In the genomic region with DNA sequence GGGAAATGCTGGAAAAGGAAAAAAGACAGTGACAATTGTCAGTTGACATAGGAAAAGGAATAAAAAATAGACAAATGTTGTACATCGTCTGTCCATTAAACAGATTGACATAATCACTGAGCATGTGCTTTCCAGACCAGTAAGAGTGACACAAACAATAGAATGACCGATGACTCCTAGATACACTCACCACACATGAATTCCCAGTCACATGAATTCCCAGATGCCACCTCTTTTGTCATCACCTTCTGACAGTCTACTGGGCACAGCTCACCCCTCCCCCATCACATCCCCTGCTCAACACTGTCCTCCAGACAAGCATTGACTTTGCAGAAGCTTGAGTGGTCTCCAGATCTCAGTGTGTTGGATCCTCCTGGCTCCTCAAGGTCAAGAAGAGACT, we compare ENCODE assay signal across 30 cellular contexts. TPM values are rescaled to one million over a fixed set of nuclear protein-coding genes. Genes with fewer than 3 reads are reported as not detected.
"Had no signal": no experiment of that assay in that cellular context is flagged by ENCODE, and none has a peak within 500 bp of the region (broad histone marks: within the 10 kb centered on the region; RNA-seq: fewer than 3 reads in every experiment).

No MANE protein-coding gene starts in this region.

- FAIRE-seq: TTC549 had no signal

- ATAC-seq: activated CD4-positive, alpha-beta T cell treated with anti-CD3 and anti-CD28 coated beads for 36 hours; activated T-helper 17 cell treated with anti-CD3 and anti-CD28 coated beads, Interleukin-2, amount 50 U/mL, for 72 hours had no signal

- H3K4me3 ChIP-seq: adrenal gland, colonic mucosa, Peyer's patch had no signal

- H3K36me3 ChIP-seq: adrenal gland, colonic mucosa, Peyer's patch had no signal

- H3K4me1 Mint-ChIP-seq: activated T-helper 17 cell treated with anti-CD3 and anti-CD28 coated beads, Interleukin-2, amount 50 U/mL, for 72 hours had no signal

- H3K9me3 ChIP-seq: adrenal gland, colonic mucosa had no signal

- DNase-seq: activated CD4-positive, alpha-beta memory T cell treated with anti-CD3 and anti-CD28 coated beads, Interleukin-2, amount 10 ng/mL, durations not matched to agents 7 days and 5 days; activated CD4-positive, alpha-beta T cell treated with anti-CD3 and anti-CD28 coated beads for 36 hours; activated CD4-positive, alpha-beta T cell treated with anti-CD3 and anti-CD28 coated beads, Interleukin-2, amount 50 U/mL, for 1 hour; activated gamma-delta T cell; activated naive CD4-positive, alpha-beta T cell treated with anti-CD3 and anti-CD28 coated beads, Interleukin-2, amount 10 ng/mL, durations not matched to agents 7 days and 5 days; activated naive CD8-positive, alpha-beta T cell treated with anti-CD3 and anti-CD28 coated beads, Interleukin-2, amount 10 ng/mL, durations not matched to agents 7 days and 5 days; activated T-cell treated with anti-CD3 and anti-CD28 coated beads for 4 hours; activated T-cell treated with anti-CD3 and anti-CD28 coated beads, Interleukin-2, amount 50 U/mL, for 48 hours; adrenal gland; anterior cingulate cortex; colonic mucosa; NCI-H1092; NCI-H1417; NCI-H1930; NCI-H2171; NCI-H2227 treated with DMSO at 0.1 percent for 48 hours; NCI-H526; NCI-H774; Peyer's patch; SHP77 treated with DMSO at 0.1 percent for 48 hours; T-helper 9 cell had no signal

- H3K27ac ChIP-seq: adrenal gland, colonic mucosa, Peyer's patch, VCaP had no signal

- H3K4me3 Mint-ChIP-seq: activated CD4-positive, alpha-beta memory T cell treated with anti-CD3 and anti-CD28 coated beads, Interleukin-2, amount 10 ng/mL, durations not matched to agents 7 days and 5 days; activated CD4-positive, alpha-beta T cell treated with anti-CD3 and anti-CD28 coated beads for 36 hours; activated naive CD4-positive, alpha-beta T cell treated with anti-CD3 and anti-CD28 coated beads, Interleukin-2, amount 10 ng/mL, durations not matched to agents 7 days and 5 days; activated naive CD8-positive, alpha-beta T cell treated with anti-CD3 and anti-CD28 coated beads, Interleukin-2, amount 10 ng/mL, durations not matched to agents 7 days and 5 days; activated T-helper 17 cell treated with anti-CD3 and anti-CD28 coated beads, Interleukin-2, amount 50 U/mL, for 72 hours; T-helper 1 cell treated with Interleukin-12 subunit alpha and Interleukin-12 subunit beta and Interleukin-4 antibody, amounts not matched to agents 30 μg/mL and 1 μg/mL, for 36 hours had no signal

- H3K4me1 ChIP-seq: adrenal gland, colonic mucosa, Peyer's patch had no signal

- H3K27ac Mint-ChIP-seq: activated CD4-positive, alpha-beta T cell treated with anti-CD3 and anti-CD28 coated beads for 36 hours; activated naive CD4-positive, alpha-beta T cell treated with anti-CD3 and anti-CD28 coated beads, Interleukin-2, amount 10 ng/mL, durations not matched to agents 7 days and 5 days; activated naive CD8-positive, alpha-beta T cell treated with anti-CD3 and anti-CD28 coated beads, Interleukin-2, amount 10 ng/mL, durations not matched to agents 7 days and 5 days; activated T-helper 17 cell treated with anti-CD3 and anti-CD28 coated beads, Interleukin-2, amount 50 U/mL, for 72 hours; T-helper 1 cell treated with Interleukin-12 subunit alpha and Interleukin-12 subunit beta and Interleukin-4 antibody, amounts not matched to agents 30 μg/mL and 1 μg/mL, for 36 hours had no signal

RNA-seq across cellular contexts. Expression of a gene that starts 25.9 kb away (rescaled TPM):
- total RNA-seq: activated CD4-positive, alpha-beta memory T cell treated with anti-CD3 and anti-CD28 coated beads, Interleukin-2, amount 10 ng/mL, durations not matched to agents 7 days and 5 days; activated CD4-positive, alpha-beta T cell treated with anti-CD3 and anti-CD28 coated beads for 36 hours; activated CD8-positive, alpha-beta memory T cell treated with anti-CD3 and anti-CD28 coated beads for 36 hours; activated naive CD8-positive, alpha-beta T cell treated with anti-CD3 and anti-CD28 coated beads, Interleukin-2, amount 10 ng/mL, durations not matched to agents 7 days and 5 days; activated T-helper 17 cell treated with anti-CD3 and anti-CD28 coated beads, Interleukin-2, amount 50 U/mL, for 72 hours; adrenal gland; cardiac septum; cerebellum; NCI-H460; OCI-LY7; Peyer's patch had no signal

RNA-seq across cellular contexts. Expression of a gene that starts 38.6 kb away (rescaled TPM):
- total RNA-seq: cardiac septum, cerebellum had no signal
